9 cellular contexts compared by ENCODE assay signal in the genomic region with DNA sequence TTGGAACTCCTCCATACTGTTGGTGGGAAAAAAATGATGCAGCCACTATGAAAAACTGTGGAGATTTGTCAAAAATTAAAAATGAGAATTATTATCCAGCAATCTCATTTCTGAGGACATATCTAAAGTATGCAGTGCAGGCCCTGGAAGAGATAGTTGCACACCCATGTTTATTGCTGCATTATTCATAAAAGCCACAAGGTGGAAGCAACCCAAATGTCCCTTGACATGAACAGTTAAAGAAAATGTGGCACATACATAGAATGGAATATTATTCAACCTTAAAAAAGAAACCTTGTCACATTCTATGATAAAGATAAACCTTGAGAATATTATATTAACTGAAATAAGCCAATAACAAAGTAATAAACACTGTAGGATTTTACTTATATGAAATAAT.
DNase-seq lines count a peak whose midpoint lies in the region; ATAC-seq and TF ChIP-seq lines count a peak whose summit lies in the region.
"Had no signal": no experiment of that assay in that cellular context is flagged by ENCODE, and none has a peak within 500 bp of the region (broad histone marks: within the 10 kb centered on the region; RNA-seq: fewer than 3 reads in every experiment).

No MANE protein-coding gene starts in this region.

- no peak overlapping the region for H3K27ac ChIP-seq in MM.1S (ENCODE audit: low read length)
- no peak overlapping the region for H3K27ac ChIP-seq in esophagus muscularis mucosa (replicated peaks in 1 of 4)
- H3K27ac ChIP-seq in naive thymus-derived CD4-positive, alpha-beta T cell (ENCODE audit: low read depth, low read length): no peak overlapping the region
- H3K27ac ChIP-seq: epithelial cell of prostate had no signal

- CTCF ChIA-PET in BJ (lab: Yijun Ruan, JAX): no interaction called here
- CTCF ChIA-PET in naive thymus-derived CD4-positive, alpha-beta T cell (lab: Charles Lee): no interaction called here

- DNase-seq in BJ (ENCODE audit: low read depth) (no peak), MM.1S (peak; percentile 65), esophagus muscularis mucosa (ENCODE audit: extremely low spot score) (no peak), superior temporal gyrus (ENCODE audit: extremely low spot score) (no peak)
- no peak for DNase-seq in stimulated activated CD4-positive, alpha-beta T cell treated with anti-CD3 and anti-CD28 coated beads, Interleukin-2, amount 100 ng/mL, for 24 hours
- no peak for DNase-seq in activated CD4-positive, alpha-beta T cell treated with anti-CD3 and anti-CD28 coated beads for 48 hours
- DNase-seq in naive thymus-derived CD4-positive, alpha-beta T cell: no peak

- H3K9me3 ChIP-seq in MM.1S (replicated peaks; ENCODE audit: insufficient read depth, low read length) (no peaks in the 10 kb centered on the region), esophagus muscularis mucosa (peaks cover 0 to 6% (median 0%) of the 10 kb centered on the region in 4 donors)
- no peaks in the 10 kb centered on the region for H3K9me3 ChIP-seq in naive thymus-derived CD4-positive, alpha-beta T cell (ENCODE audit: control insufficient read depth in 2 of 3, low read length in 3 of 3)

- TF ChIP-seq CTCF in BJ (IDR thresholded peaks at IDR 0.05; ENCODE audit: insufficient read depth, low read depth, low read length) (peak; percentile 40; the same call in 1 of the 2 replicates), MM.1S (IDR thresholded peaks at IDR 0.05; ENCODE audit: low read length) (peak; percentile 67), esophagus muscularis mucosa (IDR thresholded peaks at IDR 0.05) (peak in 2 of 3 experiments; percentile 12 to 33)

- intact Hi-C loops in esophagus muscularis mucosa (cut with DNase I): no loop called here
- intact Hi-C loops in naive thymus-derived CD4-positive, alpha-beta T cell (cut with micrococcal nuclease): loop anchor here (2.0 to 5.0 kb wide), 2 partner anchors 212 to 1661 kb away; no protein-coding TSS in a partner anchor

- ATAC-seq in GM19372 (IDR thresholded peaks at IDR 0.05; ENCODE audit: low read depth, unreplicated experiment): peak; percentile 71
- ATAC-seq in naive thymus-derived CD4-positive, alpha-beta T cell: no peak

- TF ChIP-seq POLR2A in esophagus muscularis mucosa (IDR thresholded peaks at IDR 0.05; ENCODE audit: low read depth): no peak

- H3K9me2 ChIP-seq in MM.1S (replicated peaks; ENCODE audit: insufficient read depth, low read length): no peaks in the 10 kb centered on the region

- no peaks in the 10 kb centered on the region for H3K4me1 Mint-ChIP-seq in naive thymus-derived CD4-positive, alpha-beta T cell

- H3K4me2 ChIP-seq in MM.1S (ENCODE audit: low read depth, low read length): no peak overlapping the region

- peaks cover 0 to 4% (median 0%) of the 10 kb centered on the region in 11 donors for H3K9me3 Mint-ChIP-seq in naive thymus-derived CD4-positive, alpha-beta T cell

- no peak overlapping the region for H3K27ac Mint-ChIP-seq in naive thymus-derived CD4-positive, alpha-beta T cell

- no peak overlapping the region for H2AFZ ChIP-seq in MM.1S (ENCODE audit: low read length)

- no peak for TF ChIP-seq EP300 in esophagus muscularis mucosa (IDR thresholded peaks at IDR 0.05)

- H3K4me1 ChIP-seq in MM.1S (ENCODE audit: low read length): no peaks in the 10 kb centered on the region
- H3K4me1 ChIP-seq in esophagus muscularis mucosa: peaks cover 0 to 22% (median 13%) of the 10 kb centered on the region in 4 donors
- H3K4me1 ChIP-seq in naive thymus-derived CD4-positive, alpha-beta T cell (ENCODE audit: control insufficient read depth in 2 of 2, insufficient read depth in 2 of 2, low read length in 2 of 2): no peaks in the 10 kb centered on the region

- H3K36me3 ChIP-seq in BJ (ENCODE audit: control insufficient read depth, insufficient read depth, low read length) (no peaks in the 10 kb centered on the region), MM.1S (replicated peaks; ENCODE audit: insufficient read depth, low read length) (no peaks in the 10 kb centered on the region), esophagus muscularis mucosa (no peaks in the 10 kb centered on the region)
- H3K36me3 ChIP-seq in naive thymus-derived CD4-positive, alpha-beta T cell (ENCODE audit: control insufficient read depth in 2 of 3, insufficient read depth in 3 of 3, low read length in 3 of 3): no peaks in the 10 kb centered on the region

- no peak overlapping the region for H3K4me3 Mint-ChIP-seq in naive thymus-derived CD4-positive, alpha-beta T cell

- H3F3A ChIP-seq in MM.1S (ENCODE audit: insufficient read depth, low read length): no peaks in the 10 kb centered on the region

- peaks cover 2 to 22% (median 9%) of the 10 kb centered on the region in 5 donors for H3K27me3 Mint-ChIP-seq in naive thymus-derived CD4-positive, alpha-beta T cell

- no peak overlapping the region for H3K9ac ChIP-seq in MM.1S (ENCODE audit: low read length)

- H3K27me3 ChIP-seq in BJ (ENCODE audit: control insufficient read depth, insufficient read depth, low read length) (no peaks in the 10 kb centered on the region), MM.1S (replicated peaks; ENCODE audit: insufficient read depth, low read length) (no peaks in the 10 kb centered on the region), esophagus muscularis mucosa (no peaks in the 10 kb centered on the region)
- peaks cover 0 to 4% of the 10 kb centered on the region in 2 donors for H3K27me3 ChIP-seq in naive thymus-derived CD4-positive, alpha-beta T cell (ENCODE audit: control insufficient read depth in 2 of 2, insufficient read depth in 2 of 2, low read length in 2 of 2)

- no peaks in the 10 kb centered on the region for H4K20me1 ChIP-seq in MM.1S (ENCODE audit: insufficient read depth, low read length)

- H3K4me3 ChIP-seq in BJ (ENCODE audit: low read depth, low read length): no peak overlapping the region
- no peak overlapping the region for H3K4me3 ChIP-seq in MM.1S (ENCODE audit: low read length)
- no peak overlapping the region for H3K4me3 ChIP-seq in esophagus muscularis mucosa
- H3K4me3 ChIP-seq in naive thymus-derived CD4-positive, alpha-beta T cell (ENCODE audit: low read length): no peak overlapping the region

- H3K36me3 Mint-ChIP-seq in naive thymus-derived CD4-positive, alpha-beta T cell: no peaks in the 10 kb centered on the region

- H3K79me2 ChIP-seq in MM.1S (ENCODE audit: low read length): no peaks in the 10 kb centered on the region

- POLR2A ChIA-PET in BJ (lab: Charles Lee): no interaction called here
- POLR2A ChIA-PET in naive thymus-derived CD4-positive, alpha-beta T cell (lab: Charles Lee): no interaction called here
